ENCODE assay signal across 8 cellular contexts in genomic region chr1:40040511-40041465, GRCh38. TPM values are rescaled to one million over a fixed set of nuclear protein-coding genes. Genes with fewer than 3 reads are reported as not detected.
DNase-seq lines count a peak whose midpoint lies in the region; ATAC-seq and TF ChIP-seq lines count a peak whose summit lies in the region.

CAP1 (plus strand) TSS chr1:40040729; CDS start chr1:40059347, 18,618 bp downstream.

- peak within 1 kb of the TSS; percentile 89 for H4K8ac ChIP-seq in trophoblast cell (ENCODE audit: low read depth, low read length)

- H3K4me3 Mint-ChIP-seq in T-cell (peak within 1 kb of the TSS; percentile 88 to 96 (median 90)), type B pancreatic cell (peak within 1 kb of the TSS; percentile 97)

- H3K79me2 ChIP-seq in trophoblast cell (ENCODE audit: control insufficient read depth, insufficient read depth, low read length, poor library complexity) = peaks cover 36% of the 10 kb centered on the region

- no peak within 1 kb of the TSS for H3K23ac ChIP-seq in trophoblast cell (ENCODE audit: low read length)

- peak within 1 kb of the TSS; percentile 93 for H3K18ac ChIP-seq in trophoblast cell (ENCODE audit: low read length)

- WGBS in adipose tissue, 3 donors = 0% methylated on average over 62 to 65 of the region's 65 CpGs
- no CpG with 5 or more reads among the region's 65 CpGs for WGBS in trophoblast cell (ENCODE audit: extremely low coverage, insufficient coverage, insufficient read length)

- H3K4ac ChIP-seq in trophoblast cell (ENCODE audit: low read depth, low read length) = peak within 1 kb of the TSS; percentile 100

- H2AFZ ChIP-seq in trophoblast cell (ENCODE audit: insufficient read depth, low read length, poor library complexity) = peak within 1 kb of the TSS; percentile 95

- H3K9me3 Mint-ChIP-seq in T-cell (no peaks in the 10 kb centered on the region), type B pancreatic cell (no peaks in the 10 kb centered on the region)

- H3K27ac ChIP-seq in adipose tissue (ENCODE audit: low read depth, low read length) (peak within 1 kb of the TSS; percentile 91), cardiac muscle cell (peak within 1 kb of the TSS; percentile 100), trophoblast cell (ENCODE audit: low read depth, low read length) (peak within 1 kb of the TSS; percentile 95)

- H3K27me3 Mint-ChIP-seq in T-cell (no peaks in the 10 kb centered on the region), type B pancreatic cell (no peaks in the 10 kb centered on the region)

- CTCF ChIA-PET in T-cell (lab: Charles Lee) = interaction anchor here (0.5 to 1.0 kb wide), 6 partner anchors 8 to 122 kb away, joined by 3 to 5 read pairs (median 4); no protein-coding TSS in a partner anchor

- peak within 1 kb of the TSS; percentile 98 for H2AK5ac ChIP-seq in trophoblast cell (ENCODE audit: low read length)

- H2BK12ac ChIP-seq in trophoblast cell (ENCODE audit: low read length) = peak within 1 kb of the TSS; percentile 24

- H3K4me1 Mint-ChIP-seq in T-cell (peaks cover 74 to 86% (median 75%) of the 10 kb centered on the region in 3 donors), type B pancreatic cell (ENCODE audit: unreplicated experiment) (peaks cover 22% of the 10 kb centered on the region)

- TF ChIP-seq CTCF in GM12865 (IDR thresholded peaks at IDR 0.05; ENCODE audit: insufficient read depth, low read depth, low read length, missing control alignments) = no peak
- no peak for TF ChIP-seq CTCF in cardiac muscle cell (IDR thresholded peaks at IDR 0.05; ENCODE audit: low read depth, low read length)
- no peak for TF ChIP-seq CTCF in type B pancreatic cell (conservative IDR thresholded peaks at IDR 0.05)

- H3K79me1 ChIP-seq in trophoblast cell (ENCODE audit: low read length) = peaks cover 20% of the 10 kb centered on the region

- H3K4me1 ChIP-seq in cardiac muscle cell (ENCODE audit: low read depth) (peaks cover 7% of the 10 kb centered on the region), trophoblast cell (ENCODE audit: control insufficient read depth in 1 of 2, insufficient read depth in 2 of 2, low read length in 2 of 2) (peaks cover 2 to 6% of the 10 kb centered on the region in 2 experiments)

- ATAC-seq in HG02763 (IDR thresholded peaks at IDR 0.05; ENCODE audit: unreplicated experiment) (peak; percentile 83), T-cell (replicated peaks in 1 of 4) (peak; percentile 86 to 92 (median 88))

- H3K36me3 Mint-ChIP-seq in T-cell = peaks cover 20% of the 10 kb centered on the region
- peaks cover 10% of the 10 kb centered on the region for H3K36me3 Mint-ChIP-seq in type B pancreatic cell

- peak within 1 kb of the TSS; percentile 95 for H4K12ac ChIP-seq in trophoblast cell (ENCODE audit: low read depth, low read length)

- H3K9ac ChIP-seq in trophoblast cell (ENCODE audit: low read length) = peak within 1 kb of the TSS; percentile 97

- DNase-seq in GM12865 (ENCODE audit: low read depth) (peak; percentile 100), NCI-H1417 treated with DMSO at 0.1 percent for 48 hours (lab: John Stamatoyannopoulos, UW) (peak; percentile 82), T-cell (peak; percentile 99 to 100 (median 100)), cardiac muscle cell (ENCODE audit: low read depth in 1 of 2, low spot score in 1 of 2) (peak; percentile 99), trophoblast cell (peak; percentile 100), type B pancreatic cell (ENCODE audit: extremely low spot score, unreplicated experiment) (peak; percentile 100)

- H3K4me3 ChIP-seq in GM12865 (ENCODE audit: low read depth, low read length) (peak within 1 kb of the TSS; percentile 84), cardiac muscle cell (peak within 1 kb of the TSS; percentile 95), trophoblast cell (ENCODE audit: low read depth, low read length) (peak within 1 kb of the TSS; percentile 90)

- peak within 1 kb of the TSS; percentile 97 for H3K14ac ChIP-seq in trophoblast cell (ENCODE audit: low read length)

- H3K9me3 ChIP-seq in cardiac muscle cell (ENCODE audit: low read depth) = no peaks in the 10 kb centered on the region
- H3K9me3 ChIP-seq in trophoblast cell (ENCODE audit: insufficient read depth, low read depth, low read length) = no peaks in the 10 kb centered on the region

- H3K4me2 ChIP-seq in trophoblast cell (ENCODE audit: low read length) = peak within 1 kb of the TSS; percentile 73

- H2BK5ac ChIP-seq in trophoblast cell (ENCODE audit: low read depth, low read length, poor library complexity) = peak within 1 kb of the TSS; percentile 71

- H3K27me3 ChIP-seq in cardiac muscle cell (no peaks in the 10 kb centered on the region), trophoblast cell (ENCODE audit: insufficient read depth, low read length) (no peaks in the 10 kb centered on the region)

- H3K27ac Mint-ChIP-seq in T-cell = peak within 1 kb of the TSS; percentile 94 to 98
- peak within 1 kb of the TSS; percentile 98 for H3K27ac Mint-ChIP-seq in type B pancreatic cell

- POLR2A ChIA-PET in T-cell (lab: Charles Lee) = interaction anchor here in 1 of 2 donors (0.6 kb wide), 2 partner anchors 938 to 1052 kb away, joined by 3 to 9 read pairs; no protein-coding TSS in a partner anchor

- peak within 1 kb of the TSS; percentile 96 for H2BK120ac ChIP-seq in trophoblast cell (ENCODE audit: insufficient read depth, low read length, poor library complexity)

- H3K36me3 ChIP-seq in cardiac muscle cell (no peaks in the 10 kb centered on the region), trophoblast cell (ENCODE audit: control insufficient read depth in 1 of 2, insufficient read depth in 2 of 2, low read length in 2 of 2) (peaks cover 6 to 11% of the 10 kb centered on the region in 2 experiments)

- peak within 1 kb of the TSS; percentile 95 for H4K91ac ChIP-seq in trophoblast cell (ENCODE audit: low read depth, low read length)

RNA-seq across cellular contexts. Expression of gene CAP1, which starts in this region (rescaled TPM):
- total RNA-seq in T-cell (100 to 1,000 TPM; 293 to 345 (median 298) TPM), cardiac muscle cell (64.2 and 81.2 TPM in 2 replicates), type B pancreatic cell (ENCODE audit: low replicate concordance) (210 and 274 TPM in 2 replicates)
- polyA plus RNA-seq in adipose tissue (100 to 1,000 TPM in 2 of 3 donors, 10 to 100 TPM in 1; 55.2 to 196 (median 192) TPM), cardiac muscle cell (92.3 and 92.8 TPM in 2 replicates)
- 402 and 406 TPM in 2 replicates for polyA plus RNA-seq in trophoblast cell (2013)

Comparison
In these comparisons a context has a peak if more than half of its experiments do, and no peak if none do; other contexts are left out.
1. Peak in every context shown above with its lines: DNase-seq, ATAC-seq, H3K4me3 ChIP-seq and H3K27ac ChIP-seq.